ENCODE assay signal across 8 cellular contexts in genomic region chr3:142148871-142149860, GRCh38. TPM values are rescaled to one million over a fixed set of nuclear protein-coding genes. Genes with fewer than 3 reads are reported as not detected.
DNase-seq lines count a peak whose midpoint lies in the region; ATAC-seq and TF ChIP-seq lines count a peak whose summit lies in the region.

A gene with protein sequence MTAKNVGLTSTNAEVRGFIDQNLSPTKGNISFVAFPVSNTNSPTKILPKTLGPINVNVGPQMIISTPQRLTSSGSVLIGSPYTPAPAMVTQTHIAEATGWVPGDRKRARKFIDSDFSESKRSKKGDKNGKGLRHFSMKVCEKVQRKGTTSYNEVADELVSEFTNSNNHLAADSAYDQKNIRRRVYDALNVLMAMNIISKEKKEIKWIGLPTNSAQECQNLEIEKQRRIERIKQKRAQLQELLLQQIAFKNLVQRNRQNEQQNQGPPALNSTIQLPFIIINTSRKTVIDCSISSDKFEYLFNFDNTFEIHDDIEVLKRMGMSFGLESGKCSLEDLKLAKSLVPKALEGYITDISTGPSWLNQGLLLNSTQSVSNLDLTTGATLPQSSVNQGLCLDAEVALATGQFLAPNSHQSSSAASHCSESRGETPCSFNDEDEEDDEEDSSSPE (minus strand): TSS chr3:142149544. CDS start chr3:142101749, 47,795 bp downstream.

- ATAC-seq in GM23338 (peak; percentile 98), natural killer cell (peak; percentile 96 to 98 (median 98))

- peaks cover 5% of the 10 kb centered on the region; the same call in 1 of the 2 replicates for H3K4me1 ChIP-seq in GM23338 (ENCODE audit: insufficient read depth)

- H3K27me3 ChIP-seq in GM23338 (ENCODE audit: insufficient read depth) = 0 out of 2 replicates have a peak, but pooled peaks cover 8% of the 10 kb centered on the region

- no peaks in the 10 kb centered on the region for H4K20me1 ChIP-seq in GM23338 (replicated peaks; ENCODE audit: insufficient read depth)

- H2AFZ ChIP-seq in GM23338 = peak within 1 kb of the TSS; percentile 93

- DNase-seq in EL (peak; percentile 89), GM23338 (ENCODE audit: low spot score) (peak; percentile 100), Kasumi-1 (lab: John Stamatoyannopoulos, UW) (peak; percentile 78 to 82), RPMI8226 (peak; percentile 59), fibroblast of mammary gland (ENCODE audit: low read depth) (peak; percentile 79), natural killer cell (peak; percentile 85)
- peak; percentile 86 for DNase-seq in activated T-helper 2 cell treated with anti-CD3 and anti-CD28 coated beads, Interferon-gamma antibody, Interleukin-2, Interleukin-4, amounts not matched to agents 10 μg/mL and 5 μg/mL and 100 μg/mL, durations not matched to agents 14 hours and 24 hours and 36 hours (ENCODE audit: low spot score)
- DNase-seq in stimulated activated naive CD4-positive, alpha-beta T cell treated with Interleukin-2 at 50 U/mL for 16 hours (lab: John Stamatoyannopoulos, UW) = peak; percentile 83

- H3K4me3 Mint-ChIP-seq in GM23338 (peak within 1 kb of the TSS; percentile 91), natural killer cell (peak within 1 kb of the TSS; percentile 96)
- peak within 1 kb of the TSS; percentile 84 for H3K4me3 Mint-ChIP-seq in activated T-helper 2 cell treated with anti-CD3 and anti-CD28 coated beads, Interferon-gamma antibody, Interleukin-2, Interleukin-4, amounts not matched to agents 10 μg/mL and 5 μg/mL and 100 μg/mL, durations not matched to agents 14 hours and 24 hours and 36 hours (ENCODE audit: low read depth)

- H3K9me2 ChIP-seq in GM23338 (ENCODE audit: insufficient read depth) = no peaks in the 10 kb centered on the region

- H3K4me2 ChIP-seq in GM23338 = peak within 1 kb of the TSS; percentile 98

- H3K36me3 Mint-ChIP-seq in GM23338 (ENCODE audit: low read depth) (no peaks in the 10 kb centered on the region), natural killer cell (no peaks in the 10 kb centered on the region)
- no peaks in the 10 kb centered on the region for H3K36me3 Mint-ChIP-seq in activated T-helper 2 cell treated with anti-CD3 and anti-CD28 coated beads, Interferon-gamma antibody, Interleukin-2, Interleukin-4, amounts not matched to agents 10 μg/mL and 5 μg/mL and 100 μg/mL, durations not matched to agents 14 hours and 24 hours and 36 hours (ENCODE audit: low read depth)

- H3K27ac Mint-ChIP-seq in GM23338 = peak within 1 kb of the TSS; percentile 88; the same call in 1 of the 2 replicates
- peak within 1 kb of the TSS; percentile 64 for H3K27ac Mint-ChIP-seq in activated T-helper 2 cell treated with anti-CD3 and anti-CD28 coated beads, Interferon-gamma antibody, Interleukin-2, Interleukin-4, amounts not matched to agents 10 μg/mL and 5 μg/mL and 100 μg/mL, durations not matched to agents 14 hours and 24 hours and 36 hours
- H3K27ac Mint-ChIP-seq in natural killer cell = peak within 1 kb of the TSS; percentile 59 to 82

- no peaks in the 10 kb centered on the region for H3F3A ChIP-seq in GM23338 (replicated peaks; ENCODE audit: low read depth)

- H3K4me3 ChIP-seq in GM23338 (peak within 1 kb of the TSS; percentile 65), fibroblast of mammary gland (ENCODE audit: control insufficient read depth, low read depth, low read length) (peak within 1 kb of the TSS; percentile 65)

- H3K36me3 ChIP-seq in GM23338 (ENCODE audit: insufficient read depth) = no peaks in the 10 kb centered on the region

- H3K9me3 Mint-ChIP-seq in GM23338 (no peaks in the 10 kb centered on the region), natural killer cell (no peaks in the 10 kb centered on the region)
- H3K9me3 Mint-ChIP-seq in activated T-helper 2 cell treated with anti-CD3 and anti-CD28 coated beads, Interferon-gamma antibody, Interleukin-2, Interleukin-4, amounts not matched to agents 10 μg/mL and 5 μg/mL and 100 μg/mL, durations not matched to agents 14 hours and 24 hours and 36 hours = no peaks in the 10 kb centered on the region

- H3K4me1 Mint-ChIP-seq in GM23338 (peaks cover 6% of the 10 kb centered on the region), natural killer cell (peaks cover 47 to 52% of the 10 kb centered on the region in 2 donors)
- H3K4me1 Mint-ChIP-seq in activated T-helper 2 cell treated with anti-CD3 and anti-CD28 coated beads, Interferon-gamma antibody, Interleukin-2, Interleukin-4, amounts not matched to agents 10 μg/mL and 5 μg/mL and 100 μg/mL, durations not matched to agents 14 hours and 24 hours and 36 hours (ENCODE audit: low read depth) = peaks cover 30% of the 10 kb centered on the region

- peak within 1 kb of the TSS; percentile 56; the same call in 1 of the 2 replicates for H3K27ac ChIP-seq in GM23338 (ENCODE audit: low read depth)

- intact Hi-C loops in activated T-helper 2 cell treated with anti-CD3 and anti-CD28 coated beads, Interferon-gamma antibody, Interleukin-2, Interleukin-4, amounts not matched to agents 10 μg/mL and 5 μg/mL and 100 μg/mL, durations not matched to agents 14 hours and 24 hours and 36 hours (cut with micrococcal nuclease) = loop anchor here (2.0 to 10.0 kb wide), 3 partner anchors 76 to 296 kb away; partner anchors contain the start of genes GK5 and XRN1
- intact Hi-C loops in natural killer cell (cut with micrococcal nuclease) = loop anchor here (2.0 to 5.0 kb wide), 2 partner anchors 14 to 127 kb away; no protein-coding TSS in a partner anchor

- TF ChIP-seq CTCF in GM23338 (conservative IDR thresholded peaks at IDR 0.05; ENCODE audit: low read depth in 2 of 2) = no peak
- no peak for TF ChIP-seq CTCF in fibroblast of mammary gland (conservative IDR thresholded peaks at IDR 0.05; ENCODE audit: control insufficient read depth, insufficient read depth, low read depth, low read length)
- TF ChIP-seq CTCF in natural killer cell (IDR thresholded peaks at IDR 0.05) = no peak

- H3K27me3 Mint-ChIP-seq in GM23338 (ENCODE audit: insufficient read depth, low read depth, poor library complexity) (peaks cover 4% of the 10 kb centered on the region), natural killer cell (ENCODE audit: low read depth in 2 of 2) (no peaks in the 10 kb centered on the region)
- H3K27me3 Mint-ChIP-seq in activated T-helper 2 cell treated with anti-CD3 and anti-CD28 coated beads, Interferon-gamma antibody, Interleukin-2, Interleukin-4, amounts not matched to agents 10 μg/mL and 5 μg/mL and 100 μg/mL, durations not matched to agents 14 hours and 24 hours and 36 hours (ENCODE audit: low read depth) = peaks cover 3% of the 10 kb centered on the region

- H3K79me2 ChIP-seq in GM23338 (replicated peaks; ENCODE audit: insufficient read depth) = no peaks in the 10 kb centered on the region; the same call in 1 of the 2 replicates

TF ChIP-seq in GM23338, 12 proteins besides CTCF, POLR2A, EP300 and RAD21:
- TF ChIP-seq STAT1 (IDR thresholded peaks at IDR 0.05; ENCODE audit: unreplicated experiment) (no peak), CREB1 (CRISPR knock-in tag; IDR thresholded peaks at IDR 0.05; ENCODE audit: low read depth) (peak; percentile 75), POLR2AphosphoS5 (IDR thresholded peaks at IDR 0.05; ENCODE audit: low read depth) (peak; percentile 63)

RNA-seq across cellular contexts. Expression of the gene that starts here (rescaled TPM):
- total RNA-seq in GM23338 (2014; rRNA removed; shearing (Covaris generic)) = 105 and 150 TPM in 2 replicates
- 410 and 456 TPM in 2 replicates for polyA plus RNA-seq in GM23338 (2016; fragmentation: Nextera tagmentation; extraction: Ambion mirVana)
- total RNA-seq in activated T-helper 2 cell treated with anti-CD3 and anti-CD28 coated beads, Interferon-gamma antibody, Interleukin-2, Interleukin-4, amounts not matched to agents 10 μg/mL and 5 μg/mL and 100 μg/mL, durations not matched to agents 14 hours and 24 hours and 36 hours = 36.7 and 37.2 TPM in 2 replicates
- total RNA-seq in natural killer cell = 100 to 1,000 TPM; 134 to 154 (median 142) TPM

Comparison
In these comparisons a context has a peak if more than half of its experiments do, and no peak if none do; other contexts are left out.
1. Peak in every context shown above with its lines: DNase-seq, ATAC-seq, H3K4me3 ChIP-seq and H3K27ac ChIP-seq.